ENCODE assay signal across 12 cellular contexts in genomic region chr2:165594935-165595255, GRCh38.
DNase-seq lines count a peak whose midpoint lies in the region; ATAC-seq and TF ChIP-seq lines count a peak whose summit lies in the region.
"Had no signal": no experiment of that assay in that cellular context is flagged by ENCODE, and none has a peak within 500 bp of the region (broad histone marks: within the 10 kb centered on the region; RNA-seq: fewer than 3 reads in every experiment).

No MANE protein-coding gene starts in this region.

- intact Hi-C loops in ascending aorta (cut with DNase I) (no loop called here), upper lobe of right lung (cut with DNase I) (no loop called here), right lobe of liver (cut with DNase I) (no loop called here)

- no peak overlapping the region for H4K8ac ChIP-seq in mesenchymal stem cell (ENCODE audit: low read length)

- H2BK120ac ChIP-seq in mesenchymal stem cell (ENCODE audit: low read depth, low read length): no peak overlapping the region

- H3K27ac Mint-ChIP-seq in mesothelial cell of epicardium: peak overlapping the region; percentile 51
- H3K27ac Mint-ChIP-seq: neural progenitor cell had no signal

- H3K4me2 ChIP-seq in mesenchymal stem cell (ENCODE audit: low read length, poor library complexity, severe bottlenecking): no peak overlapping the region
- H3K4me2 ChIP-seq: neural progenitor cell had no signal

- H3K36me3 ChIP-seq in mesenchymal stem cell (ENCODE audit: control insufficient read depth in 1 of 2, insufficient read depth in 2 of 2, low read depth in 1 of 2, low read length in 2 of 2): peaks cover 0 to 2% of the 10 kb centered on the region in 2 experiments
- H3K36me3 ChIP-seq in ascending aorta: no peaks in the 10 kb centered on the region
- H3K36me3 ChIP-seq in upper lobe of right lung: no peaks in the 10 kb centered on the region
- no peaks in the 10 kb centered on the region for H3K36me3 ChIP-seq in right lobe of liver

- H3K4me3 Mint-ChIP-seq in mesothelial cell of epicardium: no peak overlapping the region
- H3K4me3 Mint-ChIP-seq: neural progenitor cell had no signal

- peaks cover 8% of the 10 kb centered on the region for H3K9me3 Mint-ChIP-seq in mesothelial cell of epicardium

- H2BK15ac ChIP-seq in mesenchymal stem cell (ENCODE audit: low read depth, poor library complexity, severe bottlenecking): no peak overlapping the region

- H4K91ac ChIP-seq in mesenchymal stem cell (ENCODE audit: low read length): no peak overlapping the region

- no peak for TF ChIP-seq CTCF in mesothelial cell of epicardium (IDR thresholded peaks at IDR 0.05; ENCODE audit: unreplicated experiment)
- TF ChIP-seq CTCF in ascending aorta (IDR thresholded peaks at IDR 0.05): no peak
- no peak for TF ChIP-seq CTCF in upper lobe of right lung (IDR thresholded peaks at IDR 0.05)
- TF ChIP-seq CTCF in right lobe of liver (IDR thresholded peaks at IDR 0.05): no peak

- ATAC-seq in GM18867 (IDR thresholded peaks at IDR 0.05; ENCODE audit: unreplicated experiment): peak; percentile 82
- ATAC-seq in GM21825 (IDR thresholded peaks at IDR 0.05; ENCODE audit: unreplicated experiment): peak; percentile 98
- ATAC-seq in HG03457 (IDR thresholded peaks at IDR 0.05; ENCODE audit: unreplicated experiment): peak; percentile 79
- ATAC-seq in upper lobe of right lung: no peak
- ATAC-seq in right lobe of liver: no peak

- H3K79me1 ChIP-seq in mesenchymal stem cell (replicated peaks; ENCODE audit: low read length, poor library complexity, severe bottlenecking): peaks cover 1% of the 10 kb centered on the region

- H3K27ac ChIP-seq in mesenchymal stem cell (ENCODE audit: low read length, poor library complexity, severe bottlenecking) (no peak overlapping the region), ascending aorta (no peak overlapping the region), upper lobe of right lung (no peak overlapping the region), right lobe of liver (no peak overlapping the region)
- H3K27ac ChIP-seq: dorsolateral prefrontal cortex, neural progenitor cell had no signal

- no peak overlapping the region for H3K23ac ChIP-seq in mesenchymal stem cell (ENCODE audit: low read length in 2 of 2)

- H3K9ac ChIP-seq in mesenchymal stem cell (ENCODE audit: low read length): no peak overlapping the region
- H3K9ac ChIP-seq: neural progenitor cell had no signal

- no peak overlapping the region for H3K4ac ChIP-seq in mesenchymal stem cell (ENCODE audit: low read depth in 1 of 2, low read length in 2 of 2)

- H3K27me3 ChIP-seq in mesenchymal stem cell (ENCODE audit: control insufficient read depth in 1 of 2, insufficient read depth in 1 of 2, low read length in 2 of 2): no peaks in the 10 kb centered on the region
- no peaks in the 10 kb centered on the region for H3K27me3 ChIP-seq in ascending aorta
- H3K27me3 ChIP-seq in upper lobe of right lung: no peaks in the 10 kb centered on the region
- no peaks in the 10 kb centered on the region for H3K27me3 ChIP-seq in right lobe of liver
- H3K27me3 ChIP-seq: dorsolateral prefrontal cortex, neural progenitor cell had no signal

- no peaks in the 10 kb centered on the region for H3K27me3 Mint-ChIP-seq in mesothelial cell of epicardium (ENCODE audit: low read depth)

- no peak for TF ChIP-seq POLR2A in right lobe of liver (IDR thresholded peaks at IDR 0.05)

- H2BK12ac ChIP-seq in mesenchymal stem cell (ENCODE audit: low read length in 2 of 2): no peak overlapping the region

- no peak overlapping the region for H3K14ac ChIP-seq in mesenchymal stem cell (ENCODE audit: low read length in 2 of 2)

- H3K4me1 Mint-ChIP-seq in mesothelial cell of epicardium: peaks cover 2% of the 10 kb centered on the region

- no peak overlapping the region for H2AK5ac ChIP-seq in mesenchymal stem cell (ENCODE audit: low read length, severe bottlenecking)

- no peak overlapping the region for H2BK5ac ChIP-seq in mesenchymal stem cell (ENCODE audit: low read depth, low read length, poor library complexity, severe bottlenecking)

- 84% methylated on average over 6 of the region's 6 CpGs for WGBS in mesenchymal stem cell
- WGBS in right lobe of liver (ENCODE audit: insufficient coverage, low coverage, low lambda C conversion rate, missing lambda C conversion rate): 73% methylated on average over 6 of the region's 6 CpGs

- no peak overlapping the region for H2AFZ ChIP-seq in mesenchymal stem cell (ENCODE audit: low read depth, low read length)
- H2AFZ ChIP-seq: neural progenitor cell had no signal

- H3K4me3 ChIP-seq in mesenchymal stem cell (ENCODE audit: insufficient read depth in 1 of 2, low read depth in 1 of 2, low read length in 2 of 2): no peak overlapping the region
- no peak overlapping the region for H3K4me3 ChIP-seq in ascending aorta
- H3K4me3 ChIP-seq in upper lobe of right lung: no peak overlapping the region
- H3K4me3 ChIP-seq in right lobe of liver: no peak overlapping the region
- H3K4me3 ChIP-seq: dorsolateral prefrontal cortex, neural progenitor cell had no signal

- no peaks in the 10 kb centered on the region for H3K9me3 ChIP-seq in mesenchymal stem cell (ENCODE audit: control insufficient read depth, low read length)
- no peaks in the 10 kb centered on the region for H3K9me3 ChIP-seq in ascending aorta
- no peaks in the 10 kb centered on the region for H3K9me3 ChIP-seq in upper lobe of right lung
- H3K9me3 ChIP-seq in right lobe of liver: no peaks in the 10 kb centered on the region

- H3K4me1 ChIP-seq in mesenchymal stem cell (ENCODE audit: control insufficient read depth, insufficient read depth, low read depth, low read length) (no peaks in the 10 kb centered on the region), ascending aorta (no peaks in the 10 kb centered on the region), upper lobe of right lung (no peaks in the 10 kb centered on the region), right lobe of liver (peaks cover 0 to 5% (median 0%) of the 10 kb centered on the region in 4 donors)
- H3K4me1 ChIP-seq: neural progenitor cell had no signal

- peaks cover 45% of the 10 kb centered on the region for H3K36me3 Mint-ChIP-seq in mesothelial cell of epicardium

- DNase-seq in mesothelial cell of epicardium (ENCODE audit: low spot score in 2 of 2, unreplicated experiment in 2 of 2): no peak
- no peak for DNase-seq in mesenchymal stem cell
- no peak for DNase-seq in ascending aorta (ENCODE audit: low spot score in 2 of 2)
- no peak for DNase-seq in upper lobe of right lung
- DNase-seq in right lobe of liver: no peak
- DNase-seq: activated effector memory CD4-positive, alpha-beta T cell treated with anti-CD3 and anti-CD28 coated beads, Interleukin-2, amount 50 U/mL, for 16 hours; dorsolateral prefrontal cortex; NCI-H526 treated with DMSO at 0.1 percent for 48 hours had no signal

- no peak overlapping the region for H3K18ac ChIP-seq in mesenchymal stem cell (ENCODE audit: low read depth in 1 of 2, low read length in 2 of 2)

Comparison
In these comparisons a context has a peak if more than half of its experiments do, and no peak if none do; other contexts are left out.
1. ATAC-seq: peak in GM18867 (single experiment), GM21825 (single experiment) and HG03457 (single experiment); none in upper lobe of right lung (single experiment) and right lobe of liver (0 of 4).